ENCODE assay signal across 11 cellular contexts in genomic region chr22:42366815-42367581, GRCh38.
DNase-seq lines count a peak whose midpoint lies in the region; ATAC-seq and TF ChIP-seq lines count a peak whose summit lies in the region.
"Had no signal": no experiment of that assay in that cellular context is flagged by ENCODE, and none has a peak within 500 bp of the region (broad histone marks: within the 10 kb centered on the region; RNA-seq: fewer than 3 reads in every experiment).

No MANE protein-coding gene starts in this region.

- DNase-seq in activated naive CD4-positive, alpha-beta T cell (lab: John Stamatoyannopoulos, UW) = no peak
- DNase-seq in cerebellar cortex (ENCODE audit: low spot score) (peak; percentile 72), mesothelial cell of epicardium (ENCODE audit: low spot score in 2 of 2, unreplicated experiment in 2 of 2) (no peak), tibial artery (peak; percentile 30 to 72), T-helper 9 cell (no peak)
- DNase-seq: lower lobe of right lung, NCI-H187 treated with DMSO at 0.1 percent for 48 hours had no signal

- intact Hi-C loops in tibial artery (cut with DNase I; ENCODE audit: low total_unique reads) = no loop called here

- H3K4me3 Mint-ChIP-seq in activated naive CD4-positive, alpha-beta T cell treated with anti-CD3 and anti-CD28 coated beads, Interleukin-2, amount 50 U/mL, for 24 hours = peak overlapping the region; percentile 88
- peak overlapping the region; percentile 73 for H3K4me3 Mint-ChIP-seq in mesothelial cell of epicardium

- peaks cover 0 to 25% of the 10 kb centered on the region in 2 donors for H3K27me3 ChIP-seq in tibial artery

- H3K36me3 Mint-ChIP-seq in activated naive CD4-positive, alpha-beta T cell treated with anti-CD3 and anti-CD28 coated beads, Interleukin-2, amount 50 U/mL, for 24 hours = no peaks in the 10 kb centered on the region
- no peaks in the 10 kb centered on the region for H3K36me3 Mint-ChIP-seq in mesothelial cell of epicardium

- H3K36me3 ChIP-seq in tibial artery = no peaks in the 10 kb centered on the region
- H3K36me3 ChIP-seq: lower lobe of right lung had no signal

- no peaks in the 10 kb centered on the region for H3K9me3 Mint-ChIP-seq in activated naive CD4-positive, alpha-beta T cell treated with anti-CD3 and anti-CD28 coated beads, Interleukin-2, amount 50 U/mL, for 24 hours
- H3K9me3 Mint-ChIP-seq in mesothelial cell of epicardium = no peaks in the 10 kb centered on the region

- H3K27ac ChIP-seq in tibial artery = no peak overlapping the region
- H3K27ac ChIP-seq: epithelial cell of prostate, lower lobe of right lung had no signal

- H3K27ac Mint-ChIP-seq in activated naive CD4-positive, alpha-beta T cell treated with anti-CD3 and anti-CD28 coated beads, Interleukin-2, amount 50 U/mL, for 24 hours = peak overlapping the region; percentile 65
- H3K27ac Mint-ChIP-seq in mesothelial cell of epicardium = no peak overlapping the region

- peaks cover 17% of the 10 kb centered on the region for H3K27me3 Mint-ChIP-seq in activated naive CD4-positive, alpha-beta T cell treated with anti-CD3 and anti-CD28 coated beads, Interleukin-2, amount 50 U/mL, for 24 hours
- peaks cover 51% of the 10 kb centered on the region for H3K27me3 Mint-ChIP-seq in mesothelial cell of epicardium (ENCODE audit: low read depth)

- H3K4me1 Mint-ChIP-seq in activated naive CD4-positive, alpha-beta T cell treated with anti-CD3 and anti-CD28 coated beads, Interleukin-2, amount 50 U/mL, for 24 hours = peaks cover 14% of the 10 kb centered on the region
- peaks cover 44% of the 10 kb centered on the region for H3K4me1 Mint-ChIP-seq in mesothelial cell of epicardium

- TF ChIP-seq CTCF in mesothelial cell of epicardium (IDR thresholded peaks at IDR 0.05; ENCODE audit: unreplicated experiment) = no peak
- no peak for TF ChIP-seq CTCF in tibial artery (IDR thresholded peaks at IDR 0.05)

- H3K4me1 ChIP-seq in tibial artery = peaks cover 0 to 51% (median 36%) of the 10 kb centered on the region in 4 donors

- no peaks in the 10 kb centered on the region for H3K9me3 ChIP-seq in tibial artery
- H3K9me3 ChIP-seq: lower lobe of right lung had no signal

- no peak overlapping the region for H3K4me3 ChIP-seq in tibial artery

- ATAC-seq in HG03342 (IDR thresholded peaks at IDR 0.05; ENCODE audit: unreplicated experiment) (no peak), HG02852 (IDR thresholded peaks at IDR 0.05; ENCODE audit: unreplicated experiment) (no peak)
- ATAC-seq: lower lobe of right lung had no signal

Comparison
In these comparisons a context has a peak if more than half of its experiments do, and no peak if none do; other contexts are left out.
1. DNase-seq: peak in cerebellar cortex (single experiment) and tibial artery (2 of 2); none in activated naive CD4-positive, alpha-beta T cell (0 of 4), mesothelial cell of epicardium (0 of 2) and T-helper 9 cell (single experiment).